Comparison of ENCODE assay signal across 8 cellular contexts in genomic region chr15:73683624-73684536, GRCh38. TPM values are rescaled to one million over a fixed set of nuclear protein-coding genes. Genes with fewer than 3 reads are reported as not detected.
DNase-seq lines count a peak whose midpoint lies in the region; ATAC-seq and TF ChIP-seq lines count a peak whose summit lies in the region.

Gene CD276 (plus strand): TSS chr15:73684383. CDS start chr15:73699640, 15,257 bp downstream.

- H3K23ac ChIP-seq in trophoblast cell (ENCODE audit: low read length), result no peak within 1 kb of the TSS

- H3K27ac ChIP-seq in right atrium auricular region (peak within 1 kb of the TSS; percentile 92 to 93), trophoblast cell (ENCODE audit: low read depth, low read length) (peak within 1 kb of the TSS; percentile 90)

- TF ChIP-seq CTCF in astrocyte of the spinal cord (IDR thresholded peaks at IDR 0.05; ENCODE audit: low read depth, low read length) (peak; percentile 35), right atrium auricular region (IDR thresholded peaks at IDR 0.05) (peak; percentile 19 to 55)

- peak within 1 kb of the TSS; percentile 70 for H2AFZ ChIP-seq in trophoblast cell (ENCODE audit: insufficient read depth, low read length, poor library complexity)

- no peaks in the 10 kb centered on the region for H3K27me3 ChIP-seq in right atrium auricular region
- no peaks in the 10 kb centered on the region for H3K27me3 ChIP-seq in trophoblast cell (ENCODE audit: insufficient read depth, low read length)

- H3K14ac ChIP-seq in trophoblast cell (ENCODE audit: low read length), result peak within 1 kb of the TSS; percentile 94

- peak within 1 kb of the TSS; percentile 79 for H2AK5ac ChIP-seq in trophoblast cell (ENCODE audit: low read length)

- H3K4ac ChIP-seq in trophoblast cell (ENCODE audit: low read depth, low read length), result peak within 1 kb of the TSS; percentile 97

- no peak for ATAC-seq in GM18505 (IDR thresholded peaks at IDR 0.05; ENCODE audit: unreplicated experiment)

- H3K4me2 ChIP-seq in trophoblast cell (ENCODE audit: low read length), result peak within 1 kb of the TSS; percentile 87

- peak within 1 kb of the TSS; percentile 91 for H2BK120ac ChIP-seq in trophoblast cell (ENCODE audit: insufficient read depth, low read length, poor library complexity)

- peak within 1 kb of the TSS; percentile 88 for H3K9ac ChIP-seq in trophoblast cell (ENCODE audit: low read length)

- in situ Hi-C loops in astrocyte of the spinal cord (cut with HindIII; ENCODE audit: low sequenced_read_pairs), result no loop called here

- H4K8ac ChIP-seq in trophoblast cell (ENCODE audit: low read depth, low read length), result peak within 1 kb of the TSS; percentile 88

- peak within 1 kb of the TSS; percentile 91 for H2BK5ac ChIP-seq in trophoblast cell (ENCODE audit: low read depth, low read length, poor library complexity)

- H3K9me3 ChIP-seq in right atrium auricular region (no peaks in the 10 kb centered on the region), trophoblast cell (ENCODE audit: insufficient read depth, low read depth, low read length) (no peaks in the 10 kb centered on the region)

- H2BK12ac ChIP-seq in trophoblast cell (ENCODE audit: low read length), result peak within 1 kb of the TSS; percentile 34

- H3K18ac ChIP-seq in trophoblast cell (ENCODE audit: low read length), result peak within 1 kb of the TSS; percentile 96

- H3K79me2 ChIP-seq in trophoblast cell (ENCODE audit: control insufficient read depth, insufficient read depth, low read length, poor library complexity), result peaks cover 16% of the 10 kb centered on the region

- WGBS in trophoblast cell (ENCODE audit: extremely low coverage, insufficient coverage, insufficient read length), result no CpG with 5 or more reads among the region's 68 CpGs

- no peak for TF ChIP-seq POLR2A in GM18505 (IDR thresholded peaks at IDR 0.05; ENCODE audit: borderline replicate concordance, extremely low read depth, insufficient read depth, insufficient read length)

- peaks cover 25% of the 10 kb centered on the region for H3K79me1 ChIP-seq in trophoblast cell (ENCODE audit: low read length)

- H3K4me3 ChIP-seq in astrocyte of the spinal cord (ENCODE audit: low read depth, low read length) (peak within 1 kb of the TSS; percentile 88), right atrium auricular region (peak within 1 kb of the TSS; percentile 88 to 90), trophoblast cell (ENCODE audit: low read depth, low read length) (peak within 1 kb of the TSS; percentile 97)

- H3K4me1 ChIP-seq in right atrium auricular region (peaks cover 0 to 56% of the 10 kb centered on the region in 2 donors), trophoblast cell (ENCODE audit: control insufficient read depth in 1 of 2, insufficient read depth in 2 of 2, low read length in 2 of 2) (peaks cover 30 to 36% of the 10 kb centered on the region in 2 experiments)

- peak within 1 kb of the TSS; percentile 94 for H4K91ac ChIP-seq in trophoblast cell (ENCODE audit: low read depth, low read length)

- peak within 1 kb of the TSS; percentile 87 for H4K12ac ChIP-seq in trophoblast cell (ENCODE audit: low read depth, low read length)

- peak; percentile 45 for DNase-seq in stimulated activated CD4-positive, alpha-beta T cell treated with anti-CD3 and anti-CD28 coated beads, Interleukin-15, amount 100 ng/mL, for 24 hours
- DNase-seq in stimulated activated CD4-positive, alpha-beta T cell treated with anti-CD3 and anti-CD28 coated beads, Interleukin-4, amount 100 ng/mL, for 1 hour, result no peak
- DNase-seq in NCI-H226 (peak; percentile 77), astrocyte of the spinal cord (ENCODE audit: low read depth, low spot score) (peak; percentile 62), right atrium auricular region (ENCODE audit: low spot score) (peak; percentile 77), trophoblast cell (peak; percentile 78 to 83)
- DNase-seq in activated effector memory CD4-positive, alpha-beta T cell treated with anti-CD3 and anti-CD28 coated beads, Interleukin-2, amount 50 U/mL, for 16 hours, result no peak

- H3K36me3 ChIP-seq in right atrium auricular region, result no peaks in the 10 kb centered on the region
- H3K36me3 ChIP-seq in trophoblast cell (ENCODE audit: control insufficient read depth in 1 of 2, insufficient read depth in 2 of 2, low read length in 2 of 2), result no peaks in the 10 kb centered on the region

RNA-seq across cellular contexts. Expression of gene CD276, which starts in this region (rescaled TPM):
- 10 to 100 TPM; 31.2 to 60.4 TPM for total RNA-seq in right atrium auricular region
- 262 and 276 TPM in 2 replicates for polyA plus RNA-seq in trophoblast cell (2013)

Comparison
In these comparisons a context has a peak if more than half of its experiments do, and no peak if none do; other contexts are left out.
1. DNase-seq: peak in stimulated activated CD4-positive, alpha-beta T cell treated with anti-CD3 and anti-CD28 coated beads, Interleukin-15, amount 100 ng/mL, for 24 hours (single experiment), NCI-H226 (single experiment), astrocyte of the spinal cord (single experiment), right atrium auricular region (single experiment) and trophoblast cell (2 of 2); none in stimulated activated CD4-positive, alpha-beta T cell treated with anti-CD3 and anti-CD28 coated beads, Interleukin-4, amount 100 ng/mL, for 1 hour (single experiment) and activated effector memory CD4-positive, alpha-beta T cell treated with anti-CD3 and anti-CD28 coated beads, Interleukin-2, amount 50 U/mL, for 16 hours (single experiment).
2. Peak in every context shown above with its lines, with median percentiles within 50 percentile points of each other: H3K4me3 ChIP-seq.